14 cellular contexts compared by ENCODE assay signal in genomic region chr16:67516296-67517177, GRCh38. TPM values are rescaled to one million over a fixed set of nuclear protein-coding genes. Genes with fewer than 3 reads are reported as not detected.
DNase-seq lines count a peak whose midpoint lies in the region; ATAC-seq, FAIRE-seq and TF ChIP-seq lines count a peak whose summit lies in the region.
"Had no signal": no experiment of that assay in that cellular context is flagged by ENCODE, and none has a peak within 500 bp of the region (broad histone marks: within the 10 kb centered on the region; RNA-seq: fewer than 3 reads in every experiment).

No MANE protein-coding gene starts in this region.

- FAIRE-seq in HTR-8/SVneo (lab: Jason Lieb, UNC), result no peak

- DNase-seq in ACHN (peak; percentile 96), HTR-8/SVneo (ENCODE audit: insufficient read length, low spot score) (peak; percentile 82), kidney tubule cell (ENCODE audit: low spot score) (peak; percentile 92), SW480 (ENCODE audit: low spot score) (no peak), immature natural killer cell (no peak), NCI-H748 treated with DMSO at 0.1 percent for 48 hours (lab: John Stamatoyannopoulos, UW) (no peak)
- DNase-seq: activated CD4-positive, CD25-positive, alpha-beta regulatory T cell treated with anti-CD3 and anti-CD28 coated beads, Interleukin-2, amount 50 U/mL, for 72 hours; BE2C; NCI-H2081 treated with DMSO at 0.1 percent for 48 hours; stimulated activated CD4-positive, alpha-beta T cell treated with anti-CD3 and anti-CD28 coated beads, Interleukin-4, amount 100 ng/mL, for 24 hours had no signal

- H3K36me3 Mint-ChIP-seq in brain (no peaks in the 10 kb centered on the region), immature natural killer cell (no peaks in the 10 kb centered on the region)

- H3K27me3 Mint-ChIP-seq in brain (peaks cover 14% of the 10 kb centered on the region), immature natural killer cell (ENCODE audit: low read depth in 3 of 3) (peaks cover 4 to 5% (median 5%) of the 10 kb centered on the region in 3 donors)

- no peak for TF ChIP-seq CTCF in brain (conservative IDR thresholded peaks at IDR 0.05)

- peak overlapping the region in 4 of 5 experiments; percentile 15 to 97 (median 44) for H3K27ac Mint-ChIP-seq in brain
- peak overlapping the region in 3 of 6 donors; percentile 32 to 51 (median 46) for H3K27ac Mint-ChIP-seq in immature natural killer cell
- H3K27ac Mint-ChIP-seq: activated T-helper 2 cell treated with anti-CD3 and anti-CD28 coated beads, Interferon-gamma antibody, Interleukin-2, Interleukin-4, amounts not matched to agents 10 μg/mL and 5 μg/mL and 100 μg/mL, durations not matched to agents 14 hours and 24 hours and 36 hours had no signal

- in situ Hi-C loops in ACHN (cut with HindIII; ENCODE audit: low pct_ligation_motif_present, low pct_unique_long_range_greater_than_20kb, low sequenced_read_pairs), result no loop called here

- H3K4me3 Mint-ChIP-seq in brain (peak overlapping the region in 3 of 5 experiments; percentile 16 to 55 (median 26)), immature natural killer cell (no peak overlapping the region)
- H3K4me3 Mint-ChIP-seq: neural crest cell had no signal

- ATAC-seq in HG02852 (IDR thresholded peaks at IDR 0.05; ENCODE audit: unreplicated experiment), result no peak

- peaks cover 0 to 7% (median 0%) of the 10 kb centered on the region in 5 experiments for H3K9me3 Mint-ChIP-seq in brain
- H3K9me3 Mint-ChIP-seq in immature natural killer cell, result no peaks in the 10 kb centered on the region
- H3K9me3 Mint-ChIP-seq: activated T-helper 2 cell treated with anti-CD3 and anti-CD28 coated beads, Interferon-gamma antibody, Interleukin-2, Interleukin-4, amounts not matched to agents 10 μg/mL and 5 μg/mL and 100 μg/mL, durations not matched to agents 14 hours and 24 hours and 36 hours; neural crest cell had no signal

- H3K4me1 Mint-ChIP-seq in brain (peaks cover 20% of the 10 kb centered on the region), immature natural killer cell (peaks cover 29 to 34% of the 10 kb centered on the region in 2 donors)

RNA-seq across cellular contexts. Expression of gene RIPOR1, which starts 12.1 kb away (rescaled TPM):
- polyA plus RNA-seq in brain (ENCODE audit: insufficient read depth, low read depth, low replicate concordance), result 64.2 TPM
- 1 to 10 TPM; 2.0 to 7.5 (median 3.3) TPM for polyA plus RNA-seq in immature natural killer cell

RNA-seq across cellular contexts. Expression of gene AGRP, which starts 33.2 kb away (rescaled TPM):
- polyA plus RNA-seq in brain (ENCODE audit: insufficient read depth, low read depth, low replicate concordance), result 0.49 TPM
- polyA plus RNA-seq in immature natural killer cell, result not detected

RNA-seq across cellular contexts. Expression of gene ATP6V0D1, which starts 35.6 kb away (rescaled TPM):
- 208 TPM for polyA plus RNA-seq in brain (ENCODE audit: insufficient read depth, low read depth, low replicate concordance)
- polyA plus RNA-seq in immature natural killer cell, result 100 to 1,000 TPM; 192 to 330 (median 205) TPM

RNA-seq across cellular contexts. Expression of gene CTCF, which starts 45.8 kb away (rescaled TPM):
- 58.2 TPM for polyA plus RNA-seq in brain (ENCODE audit: insufficient read depth, low read depth, low replicate concordance)
- 10 to 100 TPM; 24.8 to 60.4 (median 28.4) TPM for polyA plus RNA-seq in immature natural killer cell

Comparison
In these comparisons a context has a peak if more than half of its experiments do, and no peak if none do; other contexts are left out.
1. DNase-seq: peak in ACHN (single experiment), HTR-8/SVneo (single experiment) and kidney tubule cell (single experiment); none in SW480 (single experiment), immature natural killer cell (0 of 3) and NCI-H748 treated with DMSO at 0.1 percent for 48 hours (single experiment).
2. H3K4me3 Mint-ChIP-seq: peak in brain (3 of 5); none in immature natural killer cell (0 of 5).